Comparison of ENCODE assay signal across 13 cellular contexts in the genomic region with DNA sequence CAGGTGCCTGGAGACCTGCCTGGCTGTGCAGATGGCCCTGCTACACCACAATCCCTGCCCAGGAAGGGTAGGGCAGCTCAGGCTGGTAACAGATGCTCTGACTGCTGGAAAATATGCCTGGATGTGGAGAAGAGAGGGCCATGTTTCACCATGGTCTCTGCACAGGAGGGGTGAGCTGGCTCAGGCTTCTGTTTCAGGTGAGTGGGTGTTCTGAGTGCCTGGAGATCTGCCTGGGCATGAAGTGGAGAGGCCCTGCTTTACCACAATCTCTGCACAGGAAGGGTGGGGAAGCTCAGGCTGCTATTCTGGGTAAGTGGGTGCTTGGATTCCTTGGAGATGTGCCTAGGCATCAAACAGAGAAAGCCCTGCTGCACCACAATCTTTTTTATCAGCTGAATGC.
DNase-seq lines count a peak whose midpoint lies in the region; ATAC-seq and TF ChIP-seq lines count a peak whose summit lies in the region.
"Had no signal": no experiment of that assay in that cellular context is flagged by ENCODE, and none has a peak within 500 bp of the region (broad histone marks: within the 10 kb centered on the region; RNA-seq: fewer than 3 reads in every experiment).

No MANE protein-coding gene starts in this region.

- H3K27ac ChIP-seq in left ventricle myocardium inferior (replicated peaks) (no peak overlapping the region), osteoblast (ENCODE audit: low read depth, low read length) (no peak overlapping the region)
- H3K27ac ChIP-seq: prostate gland had no signal

- CTCF ChIA-PET in activated CD4-positive, alpha-beta T cell treated with anti-CD3 and anti-CD28 coated beads for 36 hours (lab: Charles Lee), result no interaction called here

- no peak overlapping the region for H2AFZ ChIP-seq in osteoblast (ENCODE audit: low read length)

- no peaks in the 10 kb centered on the region for H4K20me1 ChIP-seq in osteoblast (ENCODE audit: insufficient read depth, low read length)

- H3K4me2 ChIP-seq in osteoblast (ENCODE audit: insufficient read depth, low read length), result no peak overlapping the region

- H3K4me3 Mint-ChIP-seq in stimulated activated naive CD8-positive, alpha-beta T cell treated with anti-CD3 and anti-CD28 coated beads, Interleukin-15, amount 100 ng/mL, for 72 hours, result no peak overlapping the region
- H3K4me3 Mint-ChIP-seq in activated CD4-positive, alpha-beta T cell treated with anti-CD3 and anti-CD28 coated beads for 36 hours, result no peak overlapping the region
- H3K4me3 Mint-ChIP-seq: mesothelial cell of epicardium had no signal

- peaks cover 15% of the 10 kb centered on the region for H3K27me3 Mint-ChIP-seq in stimulated activated naive CD8-positive, alpha-beta T cell treated with anti-CD3 and anti-CD28 coated beads, Interleukin-15, amount 100 ng/mL, for 72 hours
- peaks cover 9% of the 10 kb centered on the region for H3K27me3 Mint-ChIP-seq in activated CD4-positive, alpha-beta T cell treated with anti-CD3 and anti-CD28 coated beads for 36 hours

- H3K36me3 ChIP-seq in left ventricle myocardium inferior (no peaks in the 10 kb centered on the region), osteoblast (ENCODE audit: insufficient read depth, low read length) (no peaks in the 10 kb centered on the region)
- H3K36me3 ChIP-seq: prostate gland had no signal

- intact Hi-C loops in left cardiac atrium (cut with DNase I) (no loop called here), left ventricle myocardium inferior (cut with micrococcal nuclease) (no loop called here)
- intact Hi-C loops in activated CD4-positive, alpha-beta T cell treated with anti-CD3 and anti-CD28 coated beads for 36 hours (cut with DNase I, micrococcal nuclease), result no loop called here

- H3K4me1 ChIP-seq in left ventricle myocardium inferior, result no peaks in the 10 kb centered on the region
- no peaks in the 10 kb centered on the region for H3K4me1 ChIP-seq in osteoblast (ENCODE audit: insufficient read depth, low read length)
- H3K4me1 ChIP-seq: prostate gland had no signal

- H3K27me3 ChIP-seq in left ventricle myocardium inferior (ENCODE audit: low read depth) (peaks cover 3% of the 10 kb centered on the region), osteoblast (ENCODE audit: insufficient read depth, low read length) (peaks cover 8% of the 10 kb centered on the region)

- no peak for TF ChIP-seq CTCF in left ventricle myocardium inferior (IDR thresholded peaks at IDR 0.05; ENCODE audit: borderline replicate concordance)
- TF ChIP-seq CTCF in osteoblast (IDR thresholded peaks at IDR 0.05; ENCODE audit: extremely low read depth, low read depth, low read length), result no peak

- no peaks in the 10 kb centered on the region for H3K79me2 ChIP-seq in osteoblast (ENCODE audit: insufficient read depth, low read length)

- H3K4me3 ChIP-seq in left ventricle myocardium inferior, result no peak overlapping the region
- H3K4me3 ChIP-seq in osteoblast (ENCODE audit: insufficient read depth, low read length), result no peak overlapping the region
- H3K4me3 ChIP-seq: prostate gland had no signal

- no peaks in the 10 kb centered on the region for H3K36me3 Mint-ChIP-seq in activated CD4-positive, alpha-beta T cell treated with anti-CD3 and anti-CD28 coated beads for 36 hours (ENCODE audit: low read depth)

- H3K9me3 ChIP-seq in left ventricle myocardium inferior (replicated peaks), result peaks cover 15% of the 10 kb centered on the region
- H3K9me3 ChIP-seq in osteoblast (ENCODE audit: low read depth, low read length), result no peaks in the 10 kb centered on the region
- H3K9me3 ChIP-seq: prostate gland had no signal

- ATAC-seq in left cardiac atrium (peak; percentile 95), HG02642 (IDR thresholded peaks at IDR 0.05; ENCODE audit: poor library complexity, unreplicated experiment) (peak; percentile 39)
- ATAC-seq in stimulated activated naive CD8-positive, alpha-beta T cell treated with anti-CD3 and anti-CD28 coated beads, Interleukin-15, amount 100 ng/mL, for 72 hours, result peak; percentile 39
- no peak for ATAC-seq in activated CD4-positive, alpha-beta T cell treated with anti-CD3 and anti-CD28 coated beads for 36 hours

- H3K9me3 Mint-ChIP-seq in stimulated activated naive CD8-positive, alpha-beta T cell treated with anti-CD3 and anti-CD28 coated beads, Interleukin-15, amount 100 ng/mL, for 72 hours, result peaks cover 0 to 7% of the 10 kb centered on the region in 2 donors
- no peaks in the 10 kb centered on the region for H3K9me3 Mint-ChIP-seq in activated CD4-positive, alpha-beta T cell treated with anti-CD3 and anti-CD28 coated beads for 36 hours (ENCODE audit: low read depth)

- H3K4me1 Mint-ChIP-seq in stimulated activated naive CD8-positive, alpha-beta T cell treated with anti-CD3 and anti-CD28 coated beads, Interleukin-15, amount 100 ng/mL, for 72 hours, result no peaks in the 10 kb centered on the region
- peaks cover 2% of the 10 kb centered on the region for H3K4me1 Mint-ChIP-seq in activated CD4-positive, alpha-beta T cell treated with anti-CD3 and anti-CD28 coated beads for 36 hours
- H3K4me1 Mint-ChIP-seq: mesothelial cell of epicardium had no signal

- POLR2A ChIA-PET in activated CD4-positive, alpha-beta T cell treated with anti-CD3 and anti-CD28 coated beads for 36 hours (lab: Charles Lee), result no interaction called here

- H3K27ac Mint-ChIP-seq in stimulated activated naive CD8-positive, alpha-beta T cell treated with anti-CD3 and anti-CD28 coated beads, Interleukin-15, amount 100 ng/mL, for 72 hours, result no peak overlapping the region
- no peak overlapping the region for H3K27ac Mint-ChIP-seq in activated CD4-positive, alpha-beta T cell treated with anti-CD3 and anti-CD28 coated beads for 36 hours
- H3K27ac Mint-ChIP-seq: IgD-negative memory B cell, mesothelial cell of epicardium had no signal

- peak; percentile 23 for DNase-seq in left cardiac atrium
- no peak for DNase-seq in left ventricle myocardium inferior
- peak; percentile 90 for DNase-seq in NCI-H510A treated with DMSO at 0.1 percent for 48 hours (lab: John Stamatoyannopoulos, UW)
- DNase-seq in stimulated activated naive CD8-positive, alpha-beta T cell treated with anti-CD3 and anti-CD28 coated beads, Interleukin-15, amount 100 ng/mL, for 72 hours, result no peak
- DNase-seq in NK-92 treated with Interleukin-12 subunit alpha and Interleukin-12 subunit beta, amount 100 ng/mL, for 24 hours (lab: John Stamatoyannopoulos, UW), result no peak
- DNase-seq in osteoblast (ENCODE audit: insufficient read length, low spot score, missing footprints), result no peak
- no peak for DNase-seq in activated CD4-positive, alpha-beta T cell treated with anti-CD3 and anti-CD28 coated beads for 36 hours
- DNase-seq: ACHN; stimulated activated CD4-positive, alpha-beta T cell treated with anti-CD3 and anti-CD28 coated beads, Interleukin-4, amount 100 ng/mL, for 4 hours had no signal

Comparison
In these comparisons a context has a peak if more than half of its experiments do, and no peak if none do; other contexts are left out.
1. DNase-seq: peak in left cardiac atrium (single experiment) and NCI-H510A treated with DMSO at 0.1 percent for 48 hours (single experiment); none in left ventricle myocardium inferior (single experiment), stimulated activated naive CD8-positive, alpha-beta T cell treated with anti-CD3 and anti-CD28 coated beads, Interleukin-15, amount 100 ng/mL, for 72 hours (0 of 2), NK-92 treated with Interleukin-12 subunit alpha and Interleukin-12 subunit beta, amount 100 ng/mL, for 24 hours (single experiment), osteoblast (single experiment) and activated CD4-positive, alpha-beta T cell treated with anti-CD3 and anti-CD28 coated beads for 36 hours (single experiment).